ENCODE assay signal across 28 cellular contexts in genomic region chr5:107442452-107442851, GRCh38.
"Had no signal": no experiment of that assay in that cellular context is flagged by ENCODE, and none has a peak within 500 bp of the region (broad histone marks: within the 10 kb centered on the region; RNA-seq: fewer than 3 reads in every experiment).

No MANE protein-coding gene starts in this region.

- ATAC-seq: natural killer cell; psoas muscle; right cardiac atrium; right lobe of liver; stimulated activated memory B cell treated with anti-CD40 and anti-IgM and Interleukin-4, amounts not matched to agents 10 μg/mL and 1 μg/mL and 100 μg/mL, for 72 hours; stimulated activated naive CD8-positive, alpha-beta T cell treated with anti-CD3 and anti-CD28 coated beads, Interleukin-15, amount 100 ng/mL, for 72 hours; stimulated activated naive CD8-positive, alpha-beta T cell treated with anti-CD3 and anti-CD28 coated beads, Interleukin-15, Interleukin-2, amounts not matched to agents 100 U/mL and 50 U/mL, for 24 hours; upper lobe of right lung had no signal

- H3K9me3 ChIP-seq: ovary, psoas muscle, right lobe of liver, suprapubic skin, testis, transverse colon, upper lobe of right lung, uterus had no signal

- H3K4me1 ChIP-seq: parathyroid adenoma, psoas muscle, right lobe of liver, sigmoid colon, spleen, suprapubic skin, testis, tibial artery, upper lobe of right lung, uterus had no signal

- H3K4me2 ChIP-seq: neural progenitor cell, smooth muscle cell had no signal

- H2AFZ ChIP-seq: neural progenitor cell, parathyroid adenoma had no signal

- H3K27me3 ChIP-seq: neural progenitor cell, ovary, right lobe of liver, sigmoid colon, spleen, suprapubic skin, testis, tibial artery, transverse colon, upper lobe of right lung, uterus had no signal

- H3K79me2 ChIP-seq: parathyroid adenoma had no signal

- H3K36me3 ChIP-seq: ovary, right lobe of liver, sigmoid colon, spleen, suprapubic skin, tibial artery, transverse colon, upper lobe of right lung, uterus had no signal

- H3K27ac ChIP-seq: neural progenitor cell, ovary, parathyroid adenoma, psoas muscle, right lobe of liver, sigmoid colon, spleen, suprapubic skin, testis, tibial artery, transverse colon, upper lobe of right lung, uterus had no signal

- DNase-seq: natural killer cell; occipital lobe; ovary; posterior cingulate gyrus; psoas muscle; right cardiac atrium; right lobe of liver; sigmoid colon; spleen; stimulated activated CD4-positive, alpha-beta T cell treated with anti-CD3 and anti-CD28 coated beads, Interleukin-12 subunit alpha, Interleukin-12 subunit beta, amount 100 ng/mL, for 4 hours; stimulated activated CD4-positive, alpha-beta T cell treated with anti-CD3 and anti-CD28 coated beads, Interleukin-1b, Interleukin-23, amount 100 ng/mL, for 48 hours; stimulated activated CD4-positive, alpha-beta T cell treated with anti-CD3 and anti-CD28 coated beads, Interleukin-4, amount 100 ng/mL, for 1 hour; stimulated activated CD4-positive, alpha-beta T cell treated with anti-CD3 and anti-CD28 coated beads, Interleukin-4, amount 100 ng/mL, for 4 hours; stimulated activated CD8-positive, alpha-beta memory T cell treated with anti-CD3 and anti-CD28 coated beads, Interleukin-4, amount 100 ng/mL, for 48 hours; stimulated activated naive CD4-positive, alpha-beta T cell; stimulated activated naive CD8-positive, alpha-beta T cell treated with anti-CD3 and anti-CD28 coated beads, Interleukin-15, amount 100 ng/mL, for 72 hours; stimulated activated naive CD8-positive, alpha-beta T cell treated with anti-CD3 and anti-CD28 coated beads, Interleukin-15, Interleukin-2, amounts not matched to agents 100 U/mL and 50 U/mL, for 24 hours; substantia nigra; testis; tibial artery; transverse colon; upper lobe of right lung; uterus had no signal

- H3K9ac ChIP-seq: neural progenitor cell, parathyroid adenoma had no signal

- H3K4me3 ChIP-seq: neural progenitor cell, ovary, psoas muscle, right lobe of liver, sigmoid colon, smooth muscle cell, spleen, suprapubic skin, testis, tibial artery, transverse colon, upper lobe of right lung, uterus had no signal
